Comparison of ENCODE assay signal across 12 cellular contexts in the genomic region with DNA sequence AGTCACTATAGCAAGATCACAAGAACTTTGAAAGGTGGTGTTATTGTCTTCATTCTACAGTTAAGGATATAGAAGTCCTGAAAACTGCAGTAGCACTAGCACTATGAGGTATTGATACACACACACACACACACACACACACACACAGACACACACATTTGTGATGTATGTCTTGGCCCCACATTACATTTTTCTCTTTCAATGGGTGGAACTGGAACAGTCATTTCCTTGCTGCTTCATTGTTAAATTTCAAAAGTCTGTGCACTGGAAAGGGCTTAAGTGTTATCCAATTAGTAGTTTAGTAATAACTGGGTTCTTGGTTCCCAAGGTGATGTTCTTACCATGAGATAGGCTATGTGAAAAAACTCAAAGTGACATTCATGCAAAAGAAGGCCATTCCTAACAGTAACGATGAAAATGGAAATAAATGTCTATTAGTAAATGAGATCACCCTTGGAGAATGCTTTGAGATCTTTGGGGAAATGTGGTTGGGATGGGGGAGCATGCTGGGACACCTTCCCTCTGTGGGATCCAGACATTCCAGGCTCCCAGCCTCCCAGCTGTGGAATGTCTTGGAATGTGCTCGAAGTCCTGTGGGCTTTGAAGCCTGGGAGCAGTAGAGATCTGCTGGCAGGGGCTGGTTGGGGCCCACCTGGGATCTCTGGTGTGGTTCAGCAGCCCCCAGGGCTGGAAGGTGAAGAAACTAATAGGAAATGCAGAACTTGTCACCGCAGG. TPM values are rescaled to one million over a fixed set of nuclear protein-coding genes. Genes with fewer than 3 reads are reported as not detected.
DNase-seq lines count a peak whose midpoint lies in the region; ATAC-seq and TF ChIP-seq lines count a peak whose summit lies in the region.
"Had no signal": no experiment of that assay in that cellular context is flagged by ENCODE, and none has a peak within 500 bp of the region (broad histone marks: within the 10 kb centered on the region; RNA-seq: fewer than 3 reads in every experiment).

No MANE protein-coding gene starts in this region.

- ATAC-seq in HG02571 (IDR thresholded peaks at IDR 0.05; ENCODE audit: unreplicated experiment), result no peak

- H3K27ac ChIP-seq in brain microvascular endothelial cell, result peak overlapping the region; percentile 83
- H3K27ac ChIP-seq in iPS DF 6.9 (ENCODE audit: low read length), result no peak overlapping the region
- peak overlapping the region; percentile 67 for H3K27ac ChIP-seq in skeletal muscle tissue (ENCODE audit: low read depth, low read length)
- H3K27ac ChIP-seq: VCaP had no signal

- TF ChIP-seq CTCF in brain microvascular endothelial cell (IDR thresholded peaks at IDR 0.05; ENCODE audit: low read depth, low read length, missing control alignments), result no peak

- H3K36me3 ChIP-seq in H7 (replicated peaks; ENCODE audit: control insufficient read depth, insufficient read depth, low read length) (no peaks in the 10 kb centered on the region), brain microvascular endothelial cell (replicated peaks) (no peaks in the 10 kb centered on the region), iPS DF 6.9 (ENCODE audit: control insufficient read depth, insufficient read depth, low read length) (no peaks in the 10 kb centered on the region), skeletal muscle tissue (ENCODE audit: control insufficient read depth in 3 of 3, insufficient read depth in 3 of 3, low read length in 3 of 3) (no peaks in the 10 kb centered on the region)

- H3K4me1 ChIP-seq in iPS DF 6.9 (ENCODE audit: control insufficient read depth, insufficient read depth, low read length), result peaks cover 1% of the 10 kb centered on the region
- peaks cover 4 to 10% (median 6%) of the 10 kb centered on the region in 3 donors for H3K4me1 ChIP-seq in skeletal muscle tissue (ENCODE audit: control insufficient read depth in 3 of 3, insufficient read depth in 3 of 3, low read length in 3 of 3)

- H3K9ac ChIP-seq in skeletal muscle tissue (ENCODE audit: low read depth in 1 of 3, low read length in 3 of 3), result no peak overlapping the region

- no CpG with 5 or more reads among the region's 3 CpGs for WGBS in iPS DF 6.9 (ENCODE audit: insufficient coverage, insufficient read length)

- H3K4me3 ChIP-seq in H7 (ENCODE audit: insufficient read depth, low read depth, low read length) (no peak overlapping the region), brain microvascular endothelial cell (ENCODE audit: low read depth, low read length) (no peak overlapping the region), iPS DF 6.9 (ENCODE audit: low read length) (no peak overlapping the region), skeletal muscle tissue (ENCODE audit: low read length in 3 of 3) (no peak overlapping the region)

- H3K9me3 ChIP-seq in iPS DF 6.9 (ENCODE audit: control insufficient read depth, insufficient read depth, low read length) (no peaks in the 10 kb centered on the region), skeletal muscle tissue (ENCODE audit: control insufficient read depth in 3 of 3, low read length in 3 of 3) (no peaks in the 10 kb centered on the region)

- in situ Hi-C loops in brain microvascular endothelial cell (cut with HindIII; ENCODE audit: low pct_ligation_motif_present, low sequenced_read_pairs), result no loop called here

- H3K27me3 ChIP-seq in H7 (ENCODE audit: control insufficient read depth, insufficient read depth, low read length), result no peaks in the 10 kb centered on the region
- no peaks in the 10 kb centered on the region for H3K27me3 ChIP-seq in brain microvascular endothelial cell (replicated peaks)
- H3K27me3 ChIP-seq in iPS DF 6.9 (ENCODE audit: control insufficient read depth, insufficient read depth, low read length), result no peaks in the 10 kb centered on the region
- H3K27me3 ChIP-seq in skeletal muscle tissue (ENCODE audit: control insufficient read depth in 3 of 3, insufficient read depth in 3 of 3, low read length in 3 of 3), result no peaks in the 10 kb centered on the region

- DNase-seq in H7 (peak; percentile 18), brain microvascular endothelial cell (peak; percentile 78), iPS DF 6.9 (ENCODE audit: low read depth, low spot score) (peak; percentile 27), NCI-H524 (lab: John Stamatoyannopoulos, UW) (no peak), NCI-H526 (lab: John Stamatoyannopoulos, UW) (no peak), AML-193 (lab: John Stamatoyannopoulos, UW) (no peak)
- DNase-seq: DMS79 treated with DMSO at 0.1 percent for 48 hours, naive B cell, NCI-H774 had no signal

RNA-seq across cellular contexts. Expression of a gene that starts 37.4 kb away (rescaled TPM):
- 95.0 and 99.8 TPM in 2 replicates for total RNA-seq in H7 (2014; rRNA removed; shearing (Covaris generic))
- 89.8 TPM for total RNA-seq in skeletal muscle tissue

Comparison
In these comparisons a context has a peak if more than half of its experiments do, and no peak if none do; other contexts are left out.
1. DNase-seq: peak in H7 (single experiment), brain microvascular endothelial cell (single experiment) and iPS DF 6.9 (single experiment); none in NCI-H524 (0 of 2), NCI-H526 (0 of 2) and AML-193 (0 of 2).